ENCODE assay signal across 29 cellular contexts in the genomic region with DNA sequence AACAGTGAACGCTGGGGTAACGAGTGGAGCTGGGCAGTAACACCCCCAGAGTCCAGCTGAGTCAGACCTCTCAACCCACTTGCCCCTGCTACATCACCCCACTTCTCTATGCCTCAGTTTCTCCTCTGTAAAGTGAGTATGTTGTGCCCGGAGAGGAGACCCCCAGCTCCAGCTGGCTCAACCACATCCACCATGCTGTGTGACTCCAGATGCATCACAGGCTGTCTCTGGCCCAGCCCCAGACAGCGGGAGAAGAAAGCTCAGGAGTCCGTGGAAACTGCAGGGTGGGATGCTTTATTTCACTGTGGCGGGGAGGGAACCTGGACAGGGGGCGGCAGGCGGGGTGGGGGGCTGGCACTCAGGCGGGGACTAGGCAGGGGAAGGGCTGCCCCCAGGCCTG.
"Had no signal": no experiment of that assay in that cellular context is flagged by ENCODE, and none has a peak within 500 bp of the region (broad histone marks: within the 10 kb centered on the region; RNA-seq: fewer than 3 reads in every experiment).

No MANE protein-coding gene starts in this region.

- DNase-seq: naive B cell; naive thymus-derived CD8-positive, alpha-beta T cell; nephron progenitor cell; nucleus accumbens; ovary; posterior cingulate gyrus; psoas muscle; spleen; stimulated activated CD4-positive, alpha-beta T cell treated with anti-CD3 and anti-CD28 coated beads, Interleukin-12 subunit alpha, Interleukin-12 subunit beta, amount 100 ng/mL, for 4 hours; stimulated activated CD4-positive, alpha-beta T cell treated with anti-CD3 and anti-CD28 coated beads, Interleukin-1b, Interleukin-23, amount 100 ng/mL, for 48 hours; stimulated activated CD4-positive, alpha-beta T cell treated with anti-CD3 and anti-CD28 coated beads, Interleukin-4, amount 100 ng/mL, for 1 hour; stimulated activated CD4-positive, alpha-beta T cell treated with anti-CD3 and anti-CD28 coated beads, Interleukin-4, amount 100 ng/mL, for 4 hours; stimulated activated CD8-positive, alpha-beta memory T cell treated with anti-CD3 and anti-CD28 coated beads, Interleukin-4, amount 100 ng/mL, for 48 hours; stimulated activated naive CD4-positive, alpha-beta T cell; stimulated activated naive CD8-positive, alpha-beta T cell treated with anti-CD3 and anti-CD28 coated beads, Interleukin-15, amount 100 ng/mL, for 72 hours; stimulated activated naive CD8-positive, alpha-beta T cell treated with anti-CD3 and anti-CD28 coated beads, Interleukin-15, Interleukin-2, amounts not matched to agents 100 U/mL and 50 U/mL, for 24 hours; substantia nigra; testis; tibial artery; transverse colon; upper lobe of right lung; uterus had no signal

- H3K9ac ChIP-seq: parathyroid adenoma had no signal

- H3K36me3 ChIP-seq: ovary, uterus had no signal

- H3K4me1 ChIP-seq: parathyroid adenoma, psoas muscle, suprapubic skin, testis, tibial artery, transverse colon, upper lobe of right lung, uterus had no signal

- H3K4me2 ChIP-seq: smooth muscle cell had no signal

- ATAC-seq: naive thymus-derived CD8-positive, alpha-beta T cell; psoas muscle; right cardiac atrium; stimulated activated memory B cell treated with anti-CD40 and anti-IgM and Interleukin-4, amounts not matched to agents 10 μg/mL and 1 μg/mL and 100 μg/mL, for 72 hours; stimulated activated naive CD8-positive, alpha-beta T cell treated with anti-CD3 and anti-CD28 coated beads, Interleukin-15, Interleukin-2, amounts not matched to agents 100 U/mL and 50 U/mL, for 24 hours had no signal

- H3K4me3 ChIP-seq: ovary, psoas muscle, skin epidermis, smooth muscle cell, spleen, suprapubic skin, testis, tibial artery, transverse colon, upper lobe of right lung, uterus had no signal

- H3K9me3 ChIP-seq: neutrophil, ovary, psoas muscle, spleen, suprapubic skin, testis, tibial artery, transverse colon, upper lobe of right lung, uterus had no signal

- H3K79me2 ChIP-seq: parathyroid adenoma had no signal

- H2AFZ ChIP-seq: parathyroid adenoma had no signal

- H3K27ac ChIP-seq: neutrophil, ovary, parathyroid adenoma, psoas muscle, skin epidermis, spleen, suprapubic skin, testis, tibial artery, transverse colon, upper lobe of right lung, uterus had no signal

- H3K27me3 ChIP-seq: neutrophil, ovary, spleen, suprapubic skin, testis, tibial artery, transverse colon, upper lobe of right lung, uterus had no signal
